8 cellular contexts compared by ENCODE assay signal in the genomic region with DNA sequence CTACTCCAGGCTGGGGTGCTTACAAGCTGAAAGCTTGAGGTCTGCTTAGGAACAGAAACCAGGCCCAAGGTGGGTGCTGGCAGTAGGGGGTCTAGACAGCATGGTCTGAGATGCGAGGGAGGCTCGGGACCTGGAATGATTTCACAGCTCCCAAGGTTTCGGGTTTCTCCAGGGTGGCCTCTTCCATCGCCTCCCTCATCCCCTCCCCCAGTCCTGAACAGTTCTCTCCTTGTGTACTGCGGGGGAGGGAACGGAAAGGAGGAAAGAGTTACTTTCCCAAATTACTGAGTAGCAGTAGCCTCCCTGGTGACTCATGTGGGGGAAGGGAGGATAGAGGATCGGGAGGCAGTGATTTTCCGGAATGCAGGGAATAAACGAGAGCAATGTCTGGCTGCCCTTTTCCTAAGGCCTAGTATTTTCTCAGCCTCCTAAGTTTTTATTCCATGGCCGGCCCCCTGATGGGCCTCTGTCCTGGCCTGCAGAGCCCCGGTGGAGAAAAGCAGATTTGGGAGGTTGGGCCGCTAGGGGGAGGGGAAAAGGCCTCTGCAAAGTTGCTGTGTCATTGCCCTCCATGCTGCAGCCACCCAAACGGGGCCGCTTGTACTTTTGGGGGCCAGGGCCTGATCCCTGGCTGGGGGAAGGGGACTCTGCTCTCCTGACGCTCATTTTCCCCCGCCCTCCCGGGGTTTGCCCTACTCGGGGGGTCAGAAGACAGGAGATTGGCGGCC.
DNase-seq lines count a peak whose midpoint lies in the region; ATAC-seq and TF ChIP-seq lines count a peak whose summit lies in the region.

No MANE protein-coding gene starts in this region.

- H3K9me3 ChIP-seq in muscle layer of colon (ENCODE audit: low read length): no peaks in the 10 kb centered on the region

- H3K4me3 ChIP-seq in epithelial cell of esophagus (ENCODE audit: low read length) (peak overlapping the region; percentile 89), muscle layer of colon (ENCODE audit: low read depth in 1 of 2, low read length in 2 of 2) (peak overlapping the region; percentile 84 to 98)

- no peaks in the 10 kb centered on the region for H3K27me3 ChIP-seq in muscle layer of colon (ENCODE audit: control insufficient read depth in 1 of 2, insufficient read depth in 2 of 2, low read length in 2 of 2)

- peak overlapping the region; percentile 100 for H3K27ac ChIP-seq in muscle layer of colon (ENCODE audit: low read depth, low read length)

- no peaks in the 10 kb centered on the region for H3K9me3 Mint-ChIP-seq in stimulated activated effector memory CD8-positive, alpha-beta T cell treated with anti-CD3 and anti-CD28 coated beads, Interleukin-12 subunit alpha, Interleukin-12 subunit beta, amount 100 ng/mL, for 72 hours

- H3K4me3 Mint-ChIP-seq in stimulated activated effector memory CD8-positive, alpha-beta T cell treated with anti-CD3 and anti-CD28 coated beads, Interleukin-12 subunit alpha, Interleukin-12 subunit beta, amount 100 ng/mL, for 72 hours: peak overlapping the region; percentile 100

- TF ChIP-seq CTCF in epithelial cell of esophagus (IDR thresholded peaks at IDR 0.05; ENCODE audit: insufficient read depth, low read depth, low read length, missing control alignments): peak; percentile 39

- H3K9ac ChIP-seq in muscle layer of colon (ENCODE audit: low read length): peak overlapping the region; percentile 97

- peak overlapping the region; percentile 99 for H3K27ac Mint-ChIP-seq in stimulated activated effector memory CD8-positive, alpha-beta T cell treated with anti-CD3 and anti-CD28 coated beads, Interleukin-12 subunit alpha, Interleukin-12 subunit beta, amount 100 ng/mL, for 72 hours

- peaks cover 15% of the 10 kb centered on the region for H3K36me3 ChIP-seq in muscle layer of colon (ENCODE audit: insufficient read depth, low read length)

- CTCF ChIA-PET in HEK293T (lab: Yijun Ruan, JAX): interaction anchor here (2.1 to 4.4 kb wide), 4 partner anchors 14 to 131 kb away, joined by 7 to 33 read pairs (median 16); a partner anchor contains a TSS

- peaks cover 64% of the 10 kb centered on the region for H3K4me1 Mint-ChIP-seq in stimulated activated effector memory CD8-positive, alpha-beta T cell treated with anti-CD3 and anti-CD28 coated beads, Interleukin-12 subunit alpha, Interleukin-12 subunit beta, amount 100 ng/mL, for 72 hours

- ATAC-seq in stimulated activated effector memory CD8-positive, alpha-beta T cell treated with anti-CD3 and anti-CD28 coated beads, Interleukin-12 subunit alpha, Interleukin-12 subunit beta, amount 100 ng/mL, for 72 hours: peak; percentile 1
- no peak for ATAC-seq in HG03280 (IDR thresholded peaks at IDR 0.05; ENCODE audit: unreplicated experiment)

- POLR2A ChIA-PET in HEK293T (lab: Yijun Ruan, JAX): interaction anchor here (0.8 to 10.4 kb wide), 15 partner anchors 12 to 1155 kb away, joined by 3 to 369 read pairs (median 8); a partner anchor contains a TSS

- H3K36me3 Mint-ChIP-seq in stimulated activated effector memory CD8-positive, alpha-beta T cell treated with anti-CD3 and anti-CD28 coated beads, Interleukin-12 subunit alpha, Interleukin-12 subunit beta, amount 100 ng/mL, for 72 hours: peaks cover 79% of the 10 kb centered on the region

- peak; percentile 76 for DNase-seq in Ammon's horn (ENCODE audit: low spot score)
- no peak for DNase-seq in HEK293T (ENCODE audit: extremely low spot score)
- peak; percentile 85 to 87 for DNase-seq in NOMO-1 (lab: John Stamatoyannopoulos, UW; ENCODE audit: unreplicated experiment in 2 of 2)
- DNase-seq in activated CD8-positive, alpha-beta memory T cell treated with anti-CD3 and anti-CD28 coated beads, Interleukin-2, amount 50 U/mL, for 4 hours: peak; percentile 67
- peak; percentile 93 for DNase-seq in epithelial cell of esophagus (ENCODE audit: low read depth)
- DNase-seq in stimulated activated effector memory CD8-positive, alpha-beta T cell treated with anti-CD3 and anti-CD28 coated beads, Interleukin-12 subunit alpha, Interleukin-12 subunit beta, amount 100 ng/mL, for 72 hours (ENCODE audit: low spot score in 2 of 2): peak; percentile 67 to 89

- peaks cover 21% of the 10 kb centered on the region for H3K4me1 ChIP-seq in muscle layer of colon (ENCODE audit: insufficient read depth, low read length)

TF ChIP-seq in HEK293T, 16 proteins besides CTCF, POLR2A, EP300 and RAD21:
- TF ChIP-seq CTBP1 (IDR thresholded peaks at IDR 0.05; ENCODE audit: borderline replicate concordance) (0 out of 2 replicates have a peak, but pooled peaks have one; percentile 23), LEF1 (IDR thresholded peaks at IDR 0.05; ENCODE audit: borderline replicate concordance) (peak; percentile 59; the same call in 1 of the 2 replicates), BHLHE40 (IDR thresholded peaks at IDR 0.05; ENCODE audit: borderline replicate concordance) (no peak), SUZ12 (IDR thresholded peaks at IDR 0.05) (no peak), L3MBTL2 (conservative IDR thresholded peaks at IDR 0.05) (peak; percentile 10; the same call in 1 of the 2 replicates), ZNF384 (IDR thresholded peaks at IDR 0.05) (no peak), NFRKB (IDR thresholded peaks at IDR 0.05) (peak; percentile 45; the same call in 1 of the 2 replicates), TARDBP (IDR thresholded peaks at IDR 0.05) (no peak), SP1 (IDR thresholded peaks at IDR 0.05) (no peak)
